Comparison of ENCODE assay signal across 8 cellular contexts in the genomic region with DNA sequence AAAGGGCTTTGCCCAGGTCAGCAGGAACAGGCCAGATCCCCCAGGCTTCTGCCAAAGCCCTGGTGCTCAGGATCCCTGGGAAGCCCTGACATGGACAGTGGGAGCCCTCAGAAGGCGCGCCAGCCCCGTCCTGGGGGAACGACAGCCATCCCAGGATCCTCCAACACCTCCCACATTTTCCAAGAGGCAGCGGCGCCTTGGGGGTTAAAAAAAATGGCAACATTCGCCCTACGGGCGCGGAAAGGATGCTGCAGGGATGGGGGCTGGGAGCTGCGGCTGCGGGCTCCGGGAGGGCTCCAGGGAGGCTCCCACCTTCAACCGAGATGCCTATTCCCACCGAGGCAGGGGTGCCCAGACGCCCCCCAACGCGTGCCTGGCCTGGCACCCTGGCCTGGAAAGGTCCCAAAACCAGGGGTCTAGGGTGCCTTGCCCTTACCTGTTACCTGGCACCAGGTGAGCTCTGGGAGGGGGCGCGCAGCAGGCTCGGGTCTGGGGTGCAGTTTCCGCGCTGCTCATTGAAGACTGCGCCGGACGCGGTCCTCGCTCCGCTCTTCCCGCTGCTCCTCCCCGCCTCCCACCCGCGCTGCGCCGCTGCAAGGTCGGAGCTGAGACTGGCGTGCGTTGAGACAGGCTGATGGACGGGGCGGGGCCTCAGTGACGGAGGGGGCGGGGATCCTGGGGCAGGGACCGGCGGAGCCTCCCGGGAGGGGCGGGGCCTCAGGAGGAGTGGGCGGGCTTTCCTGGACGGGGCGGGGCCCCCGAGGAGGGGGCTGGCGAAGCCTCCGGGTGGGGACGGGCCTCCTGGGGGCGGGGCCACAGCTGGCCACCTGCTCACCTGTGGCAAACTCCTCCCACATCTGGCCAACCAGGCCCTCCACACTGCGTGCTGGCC. TPM values are rescaled to one million over a fixed set of nuclear protein-coding genes. Genes with fewer than 3 reads are reported as not detected.
A peak's percentile ranks its signal among the peaks of the same experiment; 100 is the strongest.
DNase-seq lines count a peak whose midpoint lies in the region; ATAC-seq and TF ChIP-seq lines count a peak whose summit lies in the region.

A gene (minus strand): TSS at position 613 of the 892 bp plus-strand sequence. CDS start 6,228 bp downstream, outside the sequence.

- H4K20me1 ChIP-seq in H9 (ENCODE audit: control insufficient read depth, insufficient read depth, insufficient read length) = no peaks in the 10 kb centered on the region

- H3K23me2 ChIP-seq in H9 (ENCODE audit: insufficient read length, low read depth, low read length, poor library complexity, severe bottlenecking) = peaks cover 6% of the 10 kb centered on the region

- WGBS in H9 (ENCODE audit: extremely low coverage, insufficient read length, low lambda C conversion rate) = no CpG with 5 or more reads among the region's 55 CpGs

- no peak within 1 kb of the TSS for H2BK12ac ChIP-seq in H9 (ENCODE audit: insufficient read length, low read depth, low read length)

- peak within 1 kb of the TSS; percentile 71 for H3K4me2 ChIP-seq in H9 (ENCODE audit: insufficient read depth, insufficient read length, low read length)

- no peak within 1 kb of the TSS for H3T11ph ChIP-seq in H9 (ENCODE audit: low read length)

- POLR2A ChIA-PET in T-cell (lab: Charles Lee) = interaction anchor here (0.5 to 0.6 kb wide), 6 partner anchors 33 to 477 kb away, joined by 3 to 8 read pairs (median 4); no protein-coding TSS in a partner anchor

- no peak within 1 kb of the TSS for H3K9ac ChIP-seq in H9 (ENCODE audit: extremely low read depth, insufficient read length, low read length)

- H3K4me1 Mint-ChIP-seq in H9 (peaks cover 5 to 17% of the 10 kb centered on the region in 2 experiments), T-cell (peaks cover 4 to 12% (median 10%) of the 10 kb centered on the region in 3 donors), type B pancreatic cell (ENCODE audit: unreplicated experiment) (peaks cover 10% of the 10 kb centered on the region)

- H3K4me3 Mint-ChIP-seq in H9 (peak within 1 kb of the TSS; percentile 62 to 81), T-cell (peak within 1 kb of the TSS; percentile 65 to 71 (median 70)), type B pancreatic cell (peak within 1 kb of the TSS; percentile 82)

- H2BK15ac ChIP-seq in H9 (ENCODE audit: low read depth, low read length) = no peak within 1 kb of the TSS

- no peak within 1 kb of the TSS for H2AFZ ChIP-seq in H9 (ENCODE audit: low read length)

- TF ChIP-seq CTCF in H9 (conservative IDR thresholded peaks at IDR 0.05) (no peak), type B pancreatic cell (conservative IDR thresholded peaks at IDR 0.05) (peak; percentile 10)

- no peak within 1 kb of the TSS for H3K18ac ChIP-seq in H9 (ENCODE audit: insufficient read length, low read depth, low read length)

- peak; percentile 94 to 98 (median 96) for ATAC-seq in T-cell (replicated peaks in 1 of 4)
- ATAC-seq in left cardiac atrium = peak; percentile 96 to 97

- H3K27ac Mint-ChIP-seq in H9 = no peak within 1 kb of the TSS
- peak within 1 kb of the TSS; percentile 78 to 86 for H3K27ac Mint-ChIP-seq in T-cell
- peak within 1 kb of the TSS; percentile 37 for H3K27ac Mint-ChIP-seq in type B pancreatic cell

- no peak within 1 kb of the TSS for H4K5ac ChIP-seq in H9 (ENCODE audit: insufficient read length, low read depth, low read length)

- H3K27me3 Mint-ChIP-seq in H9 (ENCODE audit: low read depth) (peaks cover 23% of the 10 kb centered on the region), T-cell (no peaks in the 10 kb centered on the region), type B pancreatic cell (no peaks in the 10 kb centered on the region)

- H3K9me3 Mint-ChIP-seq in H9 = no peaks in the 10 kb centered on the region
- H3K9me3 Mint-ChIP-seq in T-cell = no peaks in the 10 kb centered on the region
- no peaks in the 10 kb centered on the region for H3K9me3 Mint-ChIP-seq in type B pancreatic cell

- no peak within 1 kb of the TSS for H2BK5ac ChIP-seq in H9 (ENCODE audit: insufficient read length, low read length)

- H3K23ac ChIP-seq in H9 (ENCODE audit: insufficient read length, low read depth, low read length) = no peak within 1 kb of the TSS

- intact Hi-C loops in left cardiac atrium (cut with DNase I) (no loop called here), posterior cingulate gyrus (cut with DNase I) (no loop called here)

- H3K4ac ChIP-seq in H9 (ENCODE audit: low read depth, low read length) = no peak within 1 kb of the TSS

- peak; percentile 89 for DNase-seq in DMS53 treated with DMSO at 0.1 percent for 48 hours (lab: John Stamatoyannopoulos, UW; ENCODE audit: unreplicated experiment)
- DNase-seq in H9 = peak; percentile 99
- peak; percentile 98 for DNase-seq in NCI-H1105 treated with DMSO at 0.1 percent for 48 hours (lab: John Stamatoyannopoulos, UW)
- DNase-seq in T-cell = peak; percentile 81 to 95 (median 91)
- DNase-seq in amniotic epithelial cell (ENCODE audit: low read depth) = peak; percentile 87
- DNase-seq in left cardiac atrium = peak; percentile 94
- DNase-seq in posterior cingulate gyrus = peak; percentile 86 to 98 (median 92)
- peak; percentile 96 for DNase-seq in type B pancreatic cell (ENCODE audit: extremely low spot score, unreplicated experiment)

- H3K36me3 Mint-ChIP-seq in H9 (ENCODE audit: insufficient read depth in 1 of 3, low read depth in 3 of 3) (no peaks in the 10 kb centered on the region), T-cell (no peaks in the 10 kb centered on the region), type B pancreatic cell (no peaks in the 10 kb centered on the region)

- H2BK20ac ChIP-seq in H9 (ENCODE audit: low read depth, low read length, poor library complexity, severe bottlenecking) = no peak within 1 kb of the TSS

- no peaks in the 10 kb centered on the region for H3K9me3 ChIP-seq in H9 (ENCODE audit: control insufficient read depth, low read depth, low read length)

- H3K79me1 ChIP-seq in H9 (ENCODE audit: insufficient read depth, low read depth, low read length, poor library complexity, severe bottlenecking) = no peaks in the 10 kb centered on the region

- no peaks in the 10 kb centered on the region for H3K4me1 ChIP-seq in H9 (ENCODE audit: insufficient read depth, low read length)

- H3K56ac ChIP-seq in H9 (ENCODE audit: insufficient read length, low read depth, low read length) = no peak within 1 kb of the TSS

- H2AK5ac ChIP-seq in H9 (ENCODE audit: insufficient read length, low read length) = no peak within 1 kb of the TSS

- no peaks in the 10 kb centered on the region for H3K79me2 ChIP-seq in H9 (ENCODE audit: insufficient read depth, low read length)

- no peak within 1 kb of the TSS for H3K27ac ChIP-seq in H9 (ENCODE audit: insufficient read length, low read depth, low read length)

- H2BK120ac ChIP-seq in H9 (ENCODE audit: low read depth, low read length, poor library complexity, severe bottlenecking) = no peak within 1 kb of the TSS

- CTCF ChIA-PET in T-cell (lab: Charles Lee) = interaction anchor here (0.6 to 1.1 kb wide), 5 partner anchors 8 to 1974 kb away, joined by 3 to 5 read pairs (median 4); no protein-coding TSS in a partner anchor

- H3K14ac ChIP-seq in H9 (ENCODE audit: insufficient read depth, low read length) = no peak within 1 kb of the TSS

- H4K91ac ChIP-seq in H9 (ENCODE audit: insufficient read length, low read depth, low read length) = no peak within 1 kb of the TSS

- H4K8ac ChIP-seq in H9 (replicated peaks; ENCODE audit: insufficient read length, low read depth, low read length) = no peak within 1 kb of the TSS

- no peaks in the 10 kb centered on the region for H3K27me3 ChIP-seq in H9 (ENCODE audit: insufficient read depth, low read length)

RNA-seq across cellular contexts. Expression of the gene that starts here (rescaled TPM):
- total RNA-seq in H9 (2021) (3.3 and 4.6 TPM in 2 replicates), T-cell (1 to 10 TPM; 5.6 to 7.2 (median 6.1) TPM), left cardiac atrium (1 to 10 TPM; 5.7 to 5.8 TPM), type B pancreatic cell (ENCODE audit: low replicate concordance) (6.7 and 9.6 TPM in 2 replicates)

Comparison
In these comparisons a context has a peak if more than half of its experiments do, and no peak if none do; other contexts are left out.
1. H3K27ac Mint-ChIP-seq: peak in T-cell (2 of 2) and type B pancreatic cell (single experiment); none in H9 (0 of 3).
2. Peak in every context shown above with its lines, with median percentiles within 50 percentile points of each other: DNase-seq and H3K4me3 Mint-ChIP-seq.